ENCODE assay signal across 16 cellular contexts in the genomic region with DNA sequence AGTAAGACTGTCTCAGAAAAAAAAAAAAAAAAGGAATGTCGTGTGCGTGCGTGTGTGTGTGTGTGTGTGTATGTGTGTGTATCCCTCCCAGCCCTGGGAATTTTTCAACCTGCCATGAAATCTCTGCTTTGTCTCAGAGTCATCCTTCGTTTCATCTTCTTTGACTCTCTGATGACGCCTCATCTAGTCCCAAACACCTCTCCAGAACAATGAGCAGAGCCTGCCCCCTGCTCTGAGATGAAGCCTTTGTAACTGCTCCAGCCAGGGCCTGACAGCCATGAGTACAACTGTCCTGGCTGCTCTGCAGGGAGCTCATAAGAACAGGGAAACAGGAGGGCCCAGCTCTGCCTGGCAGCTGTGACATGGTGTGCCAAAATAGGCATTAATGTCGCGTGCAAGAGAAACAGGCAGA.
DNase-seq lines count a peak whose midpoint lies in the region; ATAC-seq and TF ChIP-seq lines count a peak whose summit lies in the region.
"Had no signal": no experiment of that assay in that cellular context is flagged by ENCODE, and none has a peak within 500 bp of the region (broad histone marks: within the 10 kb centered on the region; RNA-seq: fewer than 3 reads in every experiment).

No MANE protein-coding gene starts in this region.

- 74 to 93% (median 80%) methylated on average over 6 to 7 of the region's 7 CpGs for WGBS in spleen, 5 donors

- no peaks in the 10 kb centered on the region for H3K27me3 Mint-ChIP-seq in CD14-positive monocyte (ENCODE audit: low read depth in 3 of 3)
- peaks cover 6% of the 10 kb centered on the region for H3K27me3 Mint-ChIP-seq in brain
- H3K27me3 Mint-ChIP-seq: stimulated activated naive B cell treated with anti-CD40 and anti-IgM and Interleukin-4, amounts not matched to agents 10 μg/mL and 1 μg/mL and 100 μg/mL, for 72 hours had no signal

- intact Hi-C loops in CD14-positive monocyte (cut with micrococcal nuclease) (no loop called here), spleen (cut with DNase I; ENCODE audit: low total_unique reads) (no loop called here)

- H2AFZ ChIP-seq in neuron (ENCODE audit: low read depth, low read length): peak overlapping the region; percentile 93
- H2AFZ ChIP-seq: parathyroid adenoma had no signal

- no peak for ATAC-seq in HG03439 (IDR thresholded peaks at IDR 0.05; ENCODE audit: unreplicated experiment)
- ATAC-seq: esophagus mucosa; stimulated activated naive B cell treated with anti-CD40 and anti-IgM and Interleukin-4, amounts not matched to agents 10 μg/mL and 1 μg/mL and 100 μg/mL, for 72 hours had no signal

- peak overlapping the region; percentile 25 for H3K4me3 ChIP-seq in neuron (ENCODE audit: low read length)
- no peak overlapping the region for H3K4me3 ChIP-seq in spleen
- H3K4me3 ChIP-seq: BLaER1 had no signal

- TF ChIP-seq CTCF in CD14-positive monocyte (IDR thresholded peaks at IDR 0.05) (no peak), brain (conservative IDR thresholded peaks at IDR 0.05) (no peak), spleen (IDR thresholded peaks at IDR 0.05 in 8 of 11, conservative IDR thresholded peaks at IDR 0.05 in 3 of 11) (no peak)

- peaks cover 0 to 2% (median 0%) of the 10 kb centered on the region in 7 donors for H3K9me3 Mint-ChIP-seq in CD14-positive monocyte
- H3K9me3 Mint-ChIP-seq in brain: peaks cover 0 to 7% (median 0%) of the 10 kb centered on the region in 5 experiments
- H3K9me3 Mint-ChIP-seq: stimulated activated naive B cell treated with anti-CD40 and anti-IgM and Interleukin-4, amounts not matched to agents 10 μg/mL and 1 μg/mL and 100 μg/mL, for 72 hours; T-helper 1 cell treated with Interleukin-12 subunit alpha and Interleukin-12 subunit beta and Interleukin-4 antibody, amounts not matched to agents 30 μg/mL and 1 μg/mL, for 36 hours had no signal

- H3K4me1 Mint-ChIP-seq in CD14-positive monocyte: peaks cover 21% of the 10 kb centered on the region
- H3K4me1 Mint-ChIP-seq in brain: peaks cover 60% of the 10 kb centered on the region

- H3K36me3 ChIP-seq in neuron (ENCODE audit: insufficient read depth, low read length): no peaks in the 10 kb centered on the region
- no peaks in the 10 kb centered on the region for H3K36me3 ChIP-seq in spleen
- H3K36me3 ChIP-seq: BLaER1 had no signal

- TF ChIP-seq POLR2A in spleen (IDR thresholded peaks at IDR 0.05): no peak

- H3K9me3 ChIP-seq in neuron (ENCODE audit: low read length) (no peaks in the 10 kb centered on the region), spleen (no peaks in the 10 kb centered on the region)

- H3K4me3 Mint-ChIP-seq in CD14-positive monocyte: peak overlapping the region in 1 of 2 donors; percentile 57
- peak overlapping the region in 4 of 5 experiments; percentile 17 to 75 (median 46) for H3K4me3 Mint-ChIP-seq in brain
- H3K4me3 Mint-ChIP-seq: stimulated activated naive B cell treated with anti-CD40 and anti-IgM and Interleukin-4, amounts not matched to agents 10 μg/mL and 1 μg/mL and 100 μg/mL, for 72 hours; T-helper 1 cell treated with Interleukin-12 subunit alpha and Interleukin-12 subunit beta and Interleukin-4 antibody, amounts not matched to agents 30 μg/mL and 1 μg/mL, for 36 hours had no signal

- H3K4me1 ChIP-seq in neuron (ENCODE audit: insufficient read depth, low read length) (peaks cover 11% of the 10 kb centered on the region), spleen (peaks cover 0 to 28% (median 2%) of the 10 kb centered on the region in 6 donors)
- H3K4me1 ChIP-seq: parathyroid adenoma had no signal

- peak overlapping the region in 5 of 7 donors; percentile 26 to 85 (median 35) for H3K27ac Mint-ChIP-seq in CD14-positive monocyte
- H3K27ac Mint-ChIP-seq in brain: peak overlapping the region; percentile 83 to 98 (median 93)
- H3K27ac Mint-ChIP-seq: stimulated activated naive B cell treated with anti-CD40 and anti-IgM and Interleukin-4, amounts not matched to agents 10 μg/mL and 1 μg/mL and 100 μg/mL, for 72 hours; T-helper 1 cell treated with Interleukin-12 subunit alpha and Interleukin-12 subunit beta and Interleukin-4 antibody, amounts not matched to agents 30 μg/mL and 1 μg/mL, for 36 hours had no signal

- H3K36me3 Mint-ChIP-seq in CD14-positive monocyte (no peaks in the 10 kb centered on the region), brain (no peaks in the 10 kb centered on the region)
- H3K36me3 Mint-ChIP-seq: stimulated activated naive B cell treated with anti-CD40 and anti-IgM and Interleukin-4, amounts not matched to agents 10 μg/mL and 1 μg/mL and 100 μg/mL, for 72 hours had no signal

- no peak overlapping the region for H3K27ac ChIP-seq in spleen
- H3K27ac ChIP-seq: BLaER1, parathyroid adenoma had no signal

- no peaks in the 10 kb centered on the region for H3K27me3 ChIP-seq in neuron (ENCODE audit: insufficient read depth, low read length)
- H3K27me3 ChIP-seq in spleen (replicated peaks in 1 of 7): no peaks in the 10 kb centered on the region
- H3K27me3 ChIP-seq: BLaER1 had no signal

- no peak for DNase-seq in CD14-positive monocyte (ENCODE audit: low spot score)
- peak; percentile 94 for DNase-seq in NCI-H146 (lab: John Stamatoyannopoulos, UW)
- no peak for DNase-seq in stimulated activated CD4-positive, alpha-beta T cell treated with anti-CD3 and anti-CD28 coated beads, Interleukin-4, amount 100 ng/mL, for 24 hours
- no peak for DNase-seq in NOMO-1 treated with DMSO at 0.1 percent for 48 hours (lab: John Stamatoyannopoulos, UW; ENCODE audit: unreplicated experiment)
- DNase-seq in spleen: no peak
- DNase-seq: activated CD4-positive, alpha-beta T cell treated with anti-CD3 and anti-CD28 coated beads, Interleukin-2, amount 50 U/mL, for 4 hours; activated effector memory CD4-positive, alpha-beta T cell treated with Interleukin-2 at 50 U/mL for 16 hours; NCI-H1105 treated with DMSO at 0.1 percent for 48 hours; stimulated activated naive B cell treated with anti-CD40 and anti-IgM and Interleukin-4, amounts not matched to agents 10 μg/mL and 1 μg/mL and 100 μg/mL, for 72 hours had no signal
